1 cellular context compared by ENCODE assay signal in genomic region chr1:91020967-91021685, GRCh38.
A peak's percentile ranks its signal among the peaks of the same experiment; 100 is the strongest.
TF ChIP-seq lines count a peak whose summit lies in the region.

No MANE protein-coding gene starts in this region.

TF ChIP-seq in HepG2, 621 proteins besides CTCF, POLR2A, EP300 and RAD21 (continued from another document and continues in another):
- TF ChIP-seq KIAA2018 (CRISPR knock-in tag; IDR thresholded peaks at IDR 0.05; ENCODE audit: borderline replicate concordance) (no peak), ZMYM4 (CRISPR knock-in tag; IDR thresholded peaks at IDR 0.05) (no peak), PCBP1 (IDR thresholded peaks at IDR 0.05; ENCODE audit: borderline replicate concordance, low read depth, low read length) (peak; percentile 79; the same call in 1 of the 2 replicates), HOXA5 (CRISPR knock-in tag; IDR thresholded peaks at IDR 0.05) (0 out of 2 replicates have a peak, but pooled peaks have one; percentile 55), ZNF33A (CRISPR knock-in tag; IDR thresholded peaks at IDR 0.05; ENCODE audit: borderline replicate concordance) (no peak), HNRNPUL1 (IDR thresholded peaks at IDR 0.05; ENCODE audit: low read depth, low read length) (no peak), ZNF326 (CRISPR knock-in tag; IDR thresholded peaks at IDR 0.05; ENCODE audit: borderline replicate concordance) (no peak), KDM1A (CRISPR knock-in tag; IDR thresholded peaks at IDR 0.05) (no peak), KDM2A (CRISPR knock-in tag; IDR thresholded peaks at IDR 0.05; ENCODE audit: borderline replicate concordance, low read depth) (no peak), FOXJ3 (CRISPR knock-in tag; IDR thresholded peaks at IDR 0.05; ENCODE audit: borderline replicate concordance) (no peak), NR2F6 (IDR thresholded peaks at IDR 0.05) (no peak), NR2F6 (CRISPR knock-in tag; IDR thresholded peaks at IDR 0.05) (no peak), NFYB (CRISPR knock-in tag; IDR thresholded peaks at IDR 0.05) (peak; percentile 72), MED13 (CRISPR knock-in tag; IDR thresholded peaks at IDR 0.05) (no peak), ZBTB49 (CRISPR knock-in tag; IDR thresholded peaks at IDR 0.05; ENCODE audit: borderline replicate concordance) (no peak), EZH2 (conservative IDR thresholded peaks at IDR 0.05; ENCODE audit: low read depth, low read length) (no peak), ZBED4 (CRISPR knock-in tag; IDR thresholded peaks at IDR 0.05; ENCODE audit: borderline replicate concordance) (no peak), ATRX (CRISPR knock-in tag; IDR thresholded peaks at IDR 0.05; ENCODE audit: borderline replicate concordance) (no peak), ZBTB44 (CRISPR knock-in tag; IDR thresholded peaks at IDR 0.05) (no peak), KDM6A (CRISPR knock-in tag; IDR thresholded peaks at IDR 0.05; ENCODE audit: low read depth) (no peak), SYNCRIP (IDR thresholded peaks at IDR 0.05; ENCODE audit: insufficient read depth, low read depth, low read length) (no peak), ZNF740 (CRISPR knock-in tag; IDR thresholded peaks at IDR 0.05) (no peak), XBP1 (CRISPR knock-in tag; IDR thresholded peaks at IDR 0.05) (no peak), TBL1XR1 (IDR thresholded peaks at IDR 0.05; ENCODE audit: borderline replicate concordance, low read length, partially characterized antibody) (no peak), DPF2 (CRISPR knock-in tag; IDR thresholded peaks at IDR 0.05; ENCODE audit: borderline replicate concordance, low read depth) (no peak), ZBTB37 (CRISPR knock-in tag; IDR thresholded peaks at IDR 0.05) (no peak), ZNF574 (CRISPR knock-in tag; IDR thresholded peaks at IDR 0.05) (no peak), RARG (CRISPR knock-in tag; IDR thresholded peaks at IDR 0.05; ENCODE audit: low read depth) (no peak), CC2D1A (CRISPR knock-in tag; IDR thresholded peaks at IDR 0.05) (no peak), SNAI1 (CRISPR knock-in tag; IDR thresholded peaks at IDR 0.05; ENCODE audit: borderline replicate concordance) (no peak)
